In the genomic region with DNA sequence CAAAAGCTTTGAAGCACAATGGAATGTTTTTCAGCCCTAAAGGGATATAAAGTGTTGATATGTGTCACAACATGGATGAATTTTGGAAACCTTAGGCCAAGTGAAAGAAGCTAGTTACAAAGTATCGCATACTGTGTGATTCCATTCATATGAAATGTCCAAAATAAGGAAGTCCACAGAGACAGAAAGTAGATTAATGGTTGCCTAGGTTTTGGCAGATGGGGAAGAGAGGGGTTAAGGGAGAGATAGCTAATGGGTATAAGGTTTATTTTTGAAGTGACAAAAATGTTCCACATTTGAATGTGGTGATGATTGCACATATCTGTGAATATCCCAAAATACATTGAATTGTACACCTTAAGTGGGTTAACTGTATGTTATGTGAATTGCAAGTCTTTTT, we compare ENCODE assay signal across 17 cellular contexts.
"Had no signal": no experiment of that assay in that cellular context is flagged by ENCODE, and none has a peak within 500 bp of the region (broad histone marks: within the 10 kb centered on the region; RNA-seq: fewer than 3 reads in every experiment).

No MANE protein-coding gene starts in this region.

- H3K27ac ChIP-seq: adrenal gland, gastrocnemius medialis, heart right ventricle, lower lobe of right lung, neural progenitor cell, ovary, stomach, testis, upper lobe of left lung had no signal

- ATAC-seq: activated CD4-positive, CD25-positive, alpha-beta regulatory T cell treated with anti-CD3 and anti-CD28 coated beads, Interleukin-2, amount 50 U/mL, for 24 hours; gastrocnemius medialis; heart right ventricle; left cardiac atrium; lower lobe of right lung; sciatic nerve had no signal

- DNase-seq: activated CD4-positive, alpha-beta T cell treated with anti-CD3 and anti-CD28 coated beads, Interleukin-2, amount 50 U/mL, for 1 hour; activated naive CD4-positive, alpha-beta T cell treated with anti-CD3 and anti-CD28 coated beads, Interleukin-2, amount 10 ng/mL, durations not matched to agents 7 days and 5 days; activated T-cell treated with anti-CD3 and anti-CD28 coated beads for 4 hours; adrenal gland; endodermal cell; gastrocnemius medialis; heart right ventricle; left cardiac atrium; lower lobe of right lung; ovary; stomach; T-helper 2 cell; testis; upper lobe of left lung had no signal
